1 cellular context compared by ENCODE assay signal in genomic region chr4:86940920-86941460, GRCh38.
TF ChIP-seq lines count a peak whose summit lies in the region.

No MANE protein-coding gene starts in this region.

TF ChIP-seq in K562, 482 proteins besides CTCF, POLR2A, EP300 and RAD21 (continues in another document):
- TF ChIP-seq, protein P1, sequence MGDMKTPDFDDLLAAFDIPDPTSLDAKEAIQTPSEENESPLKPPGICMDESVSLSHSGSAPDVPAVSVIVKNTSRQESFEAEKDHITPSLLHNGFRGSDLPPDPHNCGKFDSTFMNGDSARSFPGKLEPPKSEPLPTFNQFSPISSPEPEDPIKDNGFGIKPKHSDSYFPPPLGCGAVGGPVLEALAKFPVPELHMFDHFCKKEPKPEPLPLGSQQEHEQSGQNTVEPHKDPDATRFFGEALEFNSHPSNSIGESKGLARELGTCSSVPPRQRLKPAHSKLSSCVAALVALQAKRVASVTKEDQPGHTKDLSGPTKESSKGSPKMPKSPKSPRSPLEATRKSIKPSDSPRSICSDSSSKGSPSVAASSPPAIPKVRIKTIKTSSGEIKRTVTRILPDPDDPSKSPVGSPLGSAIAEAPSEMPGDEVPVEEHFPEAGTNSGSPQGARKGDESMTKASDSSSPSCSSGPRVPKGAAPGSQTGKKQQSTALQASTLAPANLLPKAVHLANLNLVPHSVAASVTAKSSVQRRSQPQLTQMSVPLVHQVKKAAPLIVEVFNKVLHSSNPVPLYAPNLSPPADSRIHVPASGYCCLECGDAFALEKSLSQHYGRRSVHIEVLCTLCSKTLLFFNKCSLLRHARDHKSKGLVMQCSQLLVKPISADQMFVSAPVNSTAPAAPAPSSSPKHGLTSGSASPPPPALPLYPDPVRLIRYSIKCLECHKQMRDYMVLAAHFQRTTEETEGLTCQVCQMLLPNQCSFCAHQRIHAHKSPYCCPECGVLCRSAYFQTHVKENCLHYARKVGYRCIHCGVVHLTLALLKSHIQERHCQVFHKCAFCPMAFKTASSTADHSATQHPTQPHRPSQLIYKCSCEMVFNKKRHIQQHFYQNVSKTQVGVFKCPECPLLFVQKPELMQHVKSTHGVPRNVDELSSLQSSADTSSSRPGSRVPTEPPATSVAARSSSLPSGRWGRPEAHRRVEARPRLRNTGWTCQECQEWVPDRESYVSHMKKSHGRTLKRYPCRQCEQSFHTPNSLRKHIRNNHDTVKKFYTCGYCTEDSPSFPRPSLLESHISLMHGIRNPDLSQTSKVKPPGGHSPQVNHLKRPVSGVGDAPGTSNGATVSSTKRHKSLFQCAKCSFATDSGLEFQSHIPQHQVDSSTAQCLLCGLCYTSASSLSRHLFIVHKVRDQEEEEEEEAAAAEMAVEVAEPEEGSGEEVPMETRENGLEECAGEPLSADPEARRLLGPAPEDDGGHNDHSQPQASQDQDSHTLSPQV (IDR thresholded peaks at IDR 0.05) = no peak
- TF ChIP-seq ATF7 (IDR thresholded peaks at IDR 0.05) (0 out of 2 replicates have a peak, but pooled peaks have one; percentile 54), EP400 (IDR thresholded peaks at IDR 0.05) (no peak), TCF3 (CRISPR knock-in tag; IDR thresholded peaks at IDR 0.05) (no peak), ZBED1 (IDR thresholded peaks at IDR 0.05) (no peak), NR2F6 (CRISPR knock-in tag; IDR thresholded peaks at IDR 0.05) (no peak), NCOA1 (IDR thresholded peaks at IDR 0.05; ENCODE audit: low read depth) (no peak), ZNF780A (CRISPR knock-in tag; IDR thresholded peaks at IDR 0.05) (no peak), CSDE1 (IDR thresholded peaks at IDR 0.05) (no peak), RBBP5 (IDR thresholded peaks at IDR 0.05; ENCODE audit: borderline replicate concordance, insufficient read depth, low read length, poor library complexity, severe bottlenecking) (no peak), CCNT2 (IDR thresholded peaks at IDR 0.05; ENCODE audit: borderline replicate concordance, extremely low read depth, insufficient read length, low read depth, low read length) (no peak), MXI1 (IDR thresholded peaks at IDR 0.05; ENCODE audit: low read depth, low read length) (no peak), NFE2 (IDR thresholded peaks at IDR 0.05; ENCODE audit: low read depth) (no peak), ZBTB12 (CRISPR knock-in tag; IDR thresholded peaks at IDR 0.05) (no peak), DPF2 (IDR thresholded peaks at IDR 0.05) (peak; percentile 37; the same call in 1 of the 2 replicates), EWSR1 (IDR thresholded peaks at IDR 0.05; ENCODE audit: borderline replicate concordance, low read depth, partially characterized antibody) (no peak), TAF1 (IDR thresholded peaks at IDR 0.05; ENCODE audit: control insufficient read depth, extremely low read depth, insufficient read depth, low read length, severe bottlenecking) (no peak), L3MBTL2 (IDR thresholded peaks at IDR 0.05) (peak; percentile 53), NFATC3 (IDR thresholded peaks at IDR 0.05) (peak; percentile 79; the same call in 1 of the 2 replicates), RFX1 (IDR thresholded peaks at IDR 0.05) (no peak), ESRRA (IDR thresholded peaks at IDR 0.05; ENCODE audit: borderline replicate concordance, low read depth) (no peak), ZNF668 (CRISPR knock-in tag; IDR thresholded peaks at IDR 0.05) (no peak), STAG1 (CRISPR knock-in tag; IDR thresholded peaks at IDR 0.05; ENCODE audit: borderline replicate concordance) (no peak), TRIM28 (IDR thresholded peaks at IDR 0.05) (no peak), RUNX1 (IDR thresholded peaks at IDR 0.05; ENCODE audit: low read depth) (no peak), NR4A1 (CRISPR knock-in tag; IDR thresholded peaks at IDR 0.05) (no peak), NR4A1 (tag; IDR thresholded peaks at IDR 0.05) (no peak), ARID3B (CRISPR knock-in tag; IDR thresholded peaks at IDR 0.05; ENCODE audit: borderline replicate concordance) (no peak), ZNF561 (CRISPR knock-in tag; conservative IDR thresholded peaks at IDR 0.05) (no peak), RBM14 (IDR thresholded peaks at IDR 0.05; ENCODE audit: borderline replicate concordance, insufficient read depth, low read depth, low read length) (no peak), THRA (IDR thresholded peaks at IDR 0.05) (no peak), BCOR (IDR thresholded peaks at IDR 0.05) (peak; percentile 9; the same call in 1 of the 2 replicates), ZNF318 (IDR thresholded peaks at IDR 0.05; ENCODE audit: borderline replicate concordance in 1 of 2, low read depth in 1 of 2) (no peak), E2F3 (CRISPR knock-in tag; IDR thresholded peaks at IDR 0.05) (no peak), SOX6 (IDR thresholded peaks at IDR 0.05) (0 out of 2 replicates have a peak, but pooled peaks have one; percentile 38)
- TF ChIP-seq, protein P2, sequence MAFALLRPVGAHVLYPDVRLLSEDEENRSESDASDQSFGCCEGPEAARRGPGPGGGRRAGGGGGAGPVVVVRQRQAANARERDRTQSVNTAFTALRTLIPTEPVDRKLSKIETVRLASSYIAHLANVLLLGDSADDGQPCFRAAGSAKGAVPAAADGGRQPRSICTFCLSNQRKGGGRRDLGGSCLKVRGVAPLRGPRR (CRISPR knock-in tag; IDR thresholded peaks at IDR 0.05) = no peak
- TF ChIP-seq, protein P3, sequence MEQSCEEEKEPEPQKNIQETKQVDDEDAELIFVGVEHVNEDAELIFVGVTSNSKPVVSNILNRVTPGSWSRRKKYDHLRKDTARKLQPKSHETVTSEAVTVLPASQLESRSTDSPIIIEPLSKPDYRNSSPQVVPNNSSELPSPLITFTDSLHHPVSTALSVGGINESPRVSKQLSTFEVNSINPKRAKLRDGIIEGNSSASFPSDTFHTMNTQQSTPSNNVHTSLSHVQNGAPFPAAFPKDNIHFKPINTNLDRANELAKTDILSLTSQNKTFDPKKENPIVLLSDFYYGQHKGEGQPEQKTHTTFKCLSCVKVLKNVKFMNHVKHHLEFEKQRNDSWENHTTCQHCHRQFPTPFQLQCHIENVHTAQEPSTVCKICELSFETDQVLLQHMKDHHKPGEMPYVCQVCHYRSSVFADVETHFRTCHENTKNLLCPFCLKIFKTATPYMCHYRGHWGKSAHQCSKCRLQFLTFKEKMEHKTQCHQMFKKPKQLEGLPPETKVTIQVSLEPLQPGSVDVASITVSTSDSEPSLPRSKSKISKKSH (CRISPR knock-in tag; IDR thresholded peaks at IDR 0.05) = no peak
- TF ChIP-seq, protein P4, sequence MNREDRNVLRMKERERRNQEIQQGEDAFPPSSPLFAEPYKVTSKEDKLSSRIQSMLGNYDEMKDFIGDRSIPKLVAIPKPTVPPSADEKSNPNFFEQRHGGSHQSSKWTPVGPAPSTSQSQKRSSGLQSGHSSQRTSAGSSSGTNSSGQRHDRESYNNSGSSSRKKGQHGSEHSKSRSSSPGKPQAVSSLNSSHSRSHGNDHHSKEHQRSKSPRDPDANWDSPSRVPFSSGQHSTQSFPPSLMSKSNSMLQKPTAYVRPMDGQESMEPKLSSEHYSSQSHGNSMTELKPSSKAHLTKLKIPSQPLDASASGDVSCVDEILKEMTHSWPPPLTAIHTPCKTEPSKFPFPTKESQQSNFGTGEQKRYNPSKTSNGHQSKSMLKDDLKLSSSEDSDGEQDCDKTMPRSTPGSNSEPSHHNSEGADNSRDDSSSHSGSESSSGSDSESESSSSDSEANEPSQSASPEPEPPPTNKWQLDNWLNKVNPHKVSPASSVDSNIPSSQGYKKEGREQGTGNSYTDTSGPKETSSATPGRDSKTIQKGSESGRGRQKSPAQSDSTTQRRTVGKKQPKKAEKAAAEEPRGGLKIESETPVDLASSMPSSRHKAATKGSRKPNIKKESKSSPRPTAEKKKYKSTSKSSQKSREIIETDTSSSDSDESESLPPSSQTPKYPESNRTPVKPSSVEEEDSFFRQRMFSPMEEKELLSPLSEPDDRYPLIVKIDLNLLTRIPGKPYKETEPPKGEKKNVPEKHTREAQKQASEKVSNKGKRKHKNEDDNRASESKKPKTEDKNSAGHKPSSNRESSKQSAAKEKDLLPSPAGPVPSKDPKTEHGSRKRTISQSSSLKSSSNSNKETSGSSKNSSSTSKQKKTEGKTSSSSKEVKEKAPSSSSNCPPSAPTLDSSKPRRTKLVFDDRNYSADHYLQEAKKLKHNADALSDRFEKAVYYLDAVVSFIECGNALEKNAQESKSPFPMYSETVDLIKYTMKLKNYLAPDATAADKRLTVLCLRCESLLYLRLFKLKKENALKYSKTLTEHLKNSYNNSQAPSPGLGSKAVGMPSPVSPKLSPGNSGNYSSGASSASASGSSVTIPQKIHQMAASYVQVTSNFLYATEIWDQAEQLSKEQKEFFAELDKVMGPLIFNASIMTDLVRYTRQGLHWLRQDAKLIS (CRISPR knock-in tag; IDR thresholded peaks at IDR 0.05) = no peak
